ENCODE assay signal across 1 cellular context in the genomic region with DNA sequence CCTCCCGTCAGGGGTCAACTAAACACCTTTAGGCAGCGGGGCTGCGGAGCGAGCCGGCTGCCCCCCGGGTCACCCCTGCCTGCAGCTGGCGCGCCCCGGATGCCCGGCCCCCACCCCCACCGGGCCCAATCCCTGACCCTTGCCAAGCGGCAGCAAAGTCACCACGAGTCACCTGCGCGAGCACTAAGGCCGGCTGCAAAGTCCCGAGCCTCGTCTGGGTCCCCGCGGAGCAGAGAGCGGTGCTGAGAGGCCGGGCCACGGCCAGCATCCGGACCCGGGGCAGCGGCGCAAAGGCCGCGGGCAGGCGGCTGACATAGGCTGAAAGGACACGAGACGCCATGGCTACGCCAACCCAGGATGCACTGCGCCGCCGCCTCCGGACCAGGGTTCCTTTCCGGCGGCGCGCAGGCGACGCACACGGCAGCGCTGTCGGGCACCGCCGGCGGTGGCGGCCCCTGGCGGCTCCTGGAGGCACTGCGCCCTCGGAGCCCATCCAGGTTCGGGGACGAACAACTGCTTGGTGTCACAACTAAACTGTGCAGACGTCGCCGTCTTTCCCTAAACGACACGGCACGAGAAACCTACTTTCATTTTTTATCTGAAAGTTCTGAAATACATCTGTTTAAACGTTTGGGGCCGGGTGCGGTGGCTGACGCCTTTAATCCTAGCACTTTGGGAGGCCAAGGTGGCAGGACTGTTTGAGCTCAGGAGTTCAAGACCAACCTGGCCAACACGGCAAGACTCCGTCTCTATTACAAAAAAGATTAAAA.
A peak's percentile ranks its signal among the peaks of the same experiment; 100 is the strongest.
TF ChIP-seq lines count a peak whose summit lies in the region.

A gene (minus strand): TSS at position 366 of the 770 bp plus-strand sequence. CDS start 26 bp downstream, at position 340.

TF ChIP-seq in A549, 52 proteins besides CTCF, POLR2A, EP300 and RAD21 (continued from another document):
- TF ChIP-seq, protein P1, sequence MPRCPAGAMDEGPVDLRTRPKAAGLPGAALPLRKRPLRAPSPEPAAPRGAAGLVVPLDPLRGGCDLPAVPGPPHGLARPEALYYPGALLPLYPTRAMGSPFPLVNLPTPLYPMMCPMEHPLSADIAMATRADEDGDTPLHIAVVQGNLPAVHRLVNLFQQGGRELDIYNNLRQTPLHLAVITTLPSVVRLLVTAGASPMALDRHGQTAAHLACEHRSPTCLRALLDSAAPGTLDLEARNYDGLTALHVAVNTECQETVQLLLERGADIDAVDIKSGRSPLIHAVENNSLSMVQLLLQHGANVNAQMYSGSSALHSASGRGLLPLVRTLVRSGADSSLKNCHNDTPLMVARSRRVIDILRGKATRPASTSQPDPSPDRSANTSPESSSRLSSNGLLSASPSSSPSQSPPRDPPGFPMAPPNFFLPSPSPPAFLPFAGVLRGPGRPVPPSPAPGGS (IDR thresholded peaks at IDR 0.05), result peak; percentile 55; the same call in 1 of the 3 replicates
- TF ChIP-seq HOXB13 (CRISPR knock-in tag; IDR thresholded peaks at IDR 0.05; ENCODE audit: low read depth), result no peak
- peak; percentile 73 to 85; a peak in 4 of 5 replicates for TF ChIP-seq JUN (IDR thresholded peaks at IDR 0.05)
- TF ChIP-seq ZFP36 (IDR thresholded peaks at IDR 0.05; ENCODE audit: borderline replicate concordance, partially characterized antibody), result no peak
- TF ChIP-seq, protein P2, sequence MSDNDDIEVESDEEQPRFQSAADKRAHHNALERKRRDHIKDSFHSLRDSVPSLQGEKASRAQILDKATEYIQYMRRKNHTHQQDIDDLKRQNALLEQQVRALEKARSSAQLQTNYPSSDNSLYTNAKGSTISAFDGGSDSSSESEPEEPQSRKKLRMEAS (IDR thresholded peaks at IDR 0.05), result peak; percentile 81
- TF ChIP-seq KDM1A (IDR thresholded peaks at IDR 0.05; ENCODE audit: low read depth), result no peak
- no peak for TF ChIP-seq FOSB (CRISPR knock-in tag; IDR thresholded peaks at IDR 0.05)
- no peak for TF ChIP-seq RFX5 (IDR thresholded peaks at IDR 0.05)
- TF ChIP-seq SREBF2 (IDR thresholded peaks at IDR 0.05), result no peak
- TF ChIP-seq TP53 (CRISPR knock-in tag; IDR thresholded peaks at IDR 0.05), result no peak
- TF ChIP-seq HOXA7 (CRISPR knock-in tag; IDR thresholded peaks at IDR 0.05), result no peak
- no peak for TF ChIP-seq FOSL2 (IDR thresholded peaks at IDR 0.05)
- TF ChIP-seq FOSL2 (CRISPR knock-in tag; IDR thresholded peaks at IDR 0.05), result no peak
- no peak for TF ChIP-seq NFE2L2 (conservative IDR thresholded peaks at IDR 0.05; ENCODE audit: low read length)
- no peak for TF ChIP-seq MAFK (IDR thresholded peaks at IDR 0.05; ENCODE audit: partially characterized antibody)
- TF ChIP-seq ZNF302 (CRISPR knock-in tag; IDR thresholded peaks at IDR 0.05), result no peak
- no peak for TF ChIP-seq NPAS2 (CRISPR knock-in tag; IDR thresholded peaks at IDR 0.05; ENCODE audit: borderline replicate concordance)
- TF ChIP-seq JUNB (IDR thresholded peaks at IDR 0.05), result no peak
- peak; percentile 53; the same call in 1 of the 2 replicates for TF ChIP-seq EHMT2 (IDR thresholded peaks at IDR 0.05; ENCODE audit: low read depth)
- TF ChIP-seq, protein P3, sequence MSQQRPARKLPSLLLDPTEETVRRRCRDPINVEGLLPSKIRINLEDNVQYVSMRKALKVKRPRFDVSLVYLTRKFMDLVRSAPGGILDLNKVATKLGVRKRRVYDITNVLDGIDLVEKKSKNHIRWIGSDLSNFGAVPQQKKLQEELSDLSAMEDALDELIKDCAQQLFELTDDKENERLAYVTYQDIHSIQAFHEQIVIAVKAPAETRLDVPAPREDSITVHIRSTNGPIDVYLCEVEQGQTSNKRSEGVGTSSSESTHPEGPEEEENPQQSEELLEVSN (IDR thresholded peaks at IDR 0.05; ENCODE audit: borderline replicate concordance, low read depth), result 0 out of 2 replicates have a peak, but pooled peaks have one; percentile 45
- no peak for TF ChIP-seq RCOR1 (IDR thresholded peaks at IDR 0.05; ENCODE audit: low read depth, low read length)
- TF ChIP-seq GATA3 (IDR thresholded peaks at IDR 0.05; ENCODE audit: borderline replicate concordance), result 0 out of 2 replicates have a peak, but pooled peaks have one; percentile 29
- TF ChIP-seq KDM5A (IDR thresholded peaks at IDR 0.05), result peak; percentile 91
- no peak for TF ChIP-seq CBX2 (IDR thresholded peaks at IDR 0.05; ENCODE audit: borderline replicate concordance, low read depth)
- TF ChIP-seq, protein P4, sequence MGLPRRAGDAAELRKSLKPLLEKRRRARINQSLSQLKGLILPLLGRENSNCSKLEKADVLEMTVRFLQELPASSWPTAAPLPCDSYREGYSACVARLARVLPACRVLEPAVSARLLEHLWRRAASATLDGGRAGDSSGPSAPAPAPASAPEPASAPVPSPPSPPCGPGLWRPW (IDR thresholded peaks at IDR 0.05), result no peak
- TF ChIP-seq, protein P5, sequence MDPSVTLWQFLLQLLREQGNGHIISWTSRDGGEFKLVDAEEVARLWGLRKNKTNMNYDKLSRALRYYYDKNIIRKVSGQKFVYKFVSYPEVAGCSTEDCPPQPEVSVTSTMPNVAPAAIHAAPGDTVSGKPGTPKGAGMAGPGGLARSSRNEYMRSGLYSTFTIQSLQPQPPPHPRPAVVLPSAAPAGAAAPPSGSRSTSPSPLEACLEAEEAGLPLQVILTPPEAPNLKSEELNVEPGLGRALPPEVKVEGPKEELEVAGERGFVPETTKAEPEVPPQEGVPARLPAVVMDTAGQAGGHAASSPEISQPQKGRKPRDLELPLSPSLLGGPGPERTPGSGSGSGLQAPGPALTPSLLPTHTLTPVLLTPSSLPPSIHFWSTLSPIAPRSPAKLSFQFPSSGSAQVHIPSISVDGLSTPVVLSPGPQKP (IDR thresholded peaks at IDR 0.05; ENCODE audit: low read depth, low read length), result no peak
- no peak for TF ChIP-seq CBX8 (IDR thresholded peaks at IDR 0.05)
- TF ChIP-seq, protein P6, sequence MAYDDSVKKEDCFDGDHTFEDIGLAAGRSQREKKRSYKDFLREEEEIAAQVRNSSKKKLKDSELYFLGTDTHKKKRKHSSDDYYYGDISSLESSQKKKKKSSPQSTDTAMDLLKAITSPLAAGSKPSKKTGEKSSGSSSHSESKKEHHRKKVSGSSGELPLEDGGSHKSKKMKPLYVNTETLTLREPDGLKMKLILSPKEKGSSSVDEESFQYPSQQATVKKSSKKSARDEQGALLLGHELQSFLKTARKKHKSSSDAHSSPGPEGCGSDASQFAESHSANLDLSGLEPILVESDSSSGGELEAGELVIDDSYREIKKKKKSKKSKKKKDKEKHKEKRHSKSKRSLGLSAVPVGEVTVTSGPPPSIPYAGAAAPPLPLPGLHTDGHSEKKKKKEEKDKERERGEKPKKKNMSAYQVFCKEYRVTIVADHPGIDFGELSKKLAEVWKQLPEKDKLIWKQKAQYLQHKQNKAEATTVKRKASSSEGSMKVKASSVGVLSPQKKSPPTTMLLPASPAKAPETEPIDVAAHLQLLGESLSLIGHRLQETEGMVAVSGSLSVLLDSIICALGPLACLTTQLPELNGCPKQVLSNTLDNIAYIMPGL (CRISPR knock-in tag; IDR thresholded peaks at IDR 0.05; ENCODE audit: borderline replicate concordance), result no peak
- no peak for TF ChIP-seq CEBPB (IDR thresholded peaks at IDR 0.05)
- TF ChIP-seq EHF (CRISPR knock-in tag; IDR thresholded peaks at IDR 0.05), result no peak
- no peak for TF ChIP-seq ZC3H11A (IDR thresholded peaks at IDR 0.05)
- TF ChIP-seq, protein P7, sequence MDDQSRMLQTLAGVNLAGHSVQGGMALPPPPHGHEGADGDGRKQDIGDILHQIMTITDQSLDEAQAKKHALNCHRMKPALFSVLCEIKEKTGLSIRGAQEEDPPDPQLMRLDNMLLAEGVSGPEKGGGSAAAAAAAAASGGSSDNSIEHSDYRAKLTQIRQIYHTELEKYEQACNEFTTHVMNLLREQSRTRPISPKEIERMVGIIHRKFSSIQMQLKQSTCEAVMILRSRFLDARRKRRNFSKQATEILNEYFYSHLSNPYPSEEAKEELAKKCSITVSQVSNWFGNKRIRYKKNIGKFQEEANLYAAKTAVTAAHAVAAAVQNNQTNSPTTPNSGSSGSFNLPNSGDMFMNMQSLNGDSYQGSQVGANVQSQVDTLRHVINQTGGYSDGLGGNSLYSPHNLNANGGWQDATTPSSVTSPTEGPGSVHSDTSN (IDR thresholded peaks at IDR 0.05), result 0 out of 2 replicates have a peak, but pooled peaks have one; percentile 21
- TF ChIP-seq, protein P8, sequence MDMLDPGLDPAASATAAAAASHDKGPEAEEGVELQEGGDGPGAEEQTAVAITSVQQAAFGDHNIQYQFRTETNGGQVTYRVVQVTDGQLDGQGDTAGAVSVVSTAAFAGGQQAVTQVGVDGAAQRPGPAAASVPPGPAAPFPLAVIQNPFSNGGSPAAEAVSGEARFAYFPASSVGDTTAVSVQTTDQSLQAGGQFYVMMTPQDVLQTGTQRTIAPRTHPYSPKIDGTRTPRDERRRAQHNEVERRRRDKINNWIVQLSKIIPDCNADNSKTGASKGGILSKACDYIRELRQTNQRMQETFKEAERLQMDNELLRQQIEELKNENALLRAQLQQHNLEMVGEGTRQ (IDR thresholded peaks at IDR 0.05), result no peak
- no peak for TF ChIP-seq RNF2 (IDR thresholded peaks at IDR 0.05; ENCODE audit: borderline replicate concordance, low read depth)
- no peak for TF ChIP-seq ZSCAN20 (CRISPR knock-in tag; IDR thresholded peaks at IDR 0.05)
- no peak for TF ChIP-seq CHD2 (IDR thresholded peaks at IDR 0.05; ENCODE audit: low read length, partially characterized antibody)
- no peak for TF ChIP-seq MAZ (IDR thresholded peaks at IDR 0.05; ENCODE audit: borderline replicate concordance, low read depth, low read length)
- TF ChIP-seq NR3C1 (IDR thresholded peaks at IDR 0.05), result no peak
- TF ChIP-seq BHLHE40 (IDR thresholded peaks at IDR 0.05; ENCODE audit: low read depth, low read length), result no peak
- no peak for TF ChIP-seq TFCP2L1 (CRISPR knock-in tag; IDR thresholded peaks at IDR 0.05)
- TF ChIP-seq HEYL (CRISPR knock-in tag; IDR thresholded peaks at IDR 0.05), result 0 out of 2 replicates have a peak, but pooled peaks have one; percentile 34
